In genomic region chr4:175542787-175543186, GRCh38 we compare ENCODE assay signal across 19 cellular contexts.
DNase-seq lines count a peak whose midpoint lies in the region; ATAC-seq and TF ChIP-seq lines count a peak whose summit lies in the region.
"Had no signal": no experiment of that assay in that cellular context is flagged by ENCODE, and none has a peak within 500 bp of the region (broad histone marks: within the 10 kb centered on the region; RNA-seq: fewer than 3 reads in every experiment).

No MANE protein-coding gene starts in this region.

- POLR2A ChIA-PET in CD4-positive, alpha-beta memory T cell (lab: Charles Lee; ENCODE audit: partially characterized antibody), result no interaction called here

- no peaks in the 10 kb centered on the region for H3K36me3 ChIP-seq in CD4-positive, alpha-beta memory T cell (ENCODE audit: insufficient read depth, low read length)
- H3K36me3 ChIP-seq: transverse colon had no signal

- no peaks in the 10 kb centered on the region for H3K4me1 ChIP-seq in CD4-positive, alpha-beta memory T cell (ENCODE audit: insufficient read depth, low read length)

- peak overlapping the region; percentile 47 for H3K27ac Mint-ChIP-seq in osteocyte (ENCODE audit: unreplicated experiment)
- no peak overlapping the region for H3K27ac Mint-ChIP-seq in CD4-positive, alpha-beta memory T cell
- no peak overlapping the region for H3K27ac Mint-ChIP-seq in natural killer cell
- H3K27ac Mint-ChIP-seq: activated B cell treated with CpG ODN at 0.5 μM for 24 hours; activated CD8-positive, alpha-beta T cell treated with anti-CD3 and anti-CD28 coated beads, Interleukin-2, amount 10 ng/mL, durations not matched to agents 7 days and 5 days; activated naive CD4-positive, alpha-beta T cell treated with anti-CD3 and anti-CD28 coated beads, Interleukin-2, amount 50 U/mL, for 72 hours; activated T-cell treated with anti-CD3 and anti-CD28 coated beads, Interleukin-2, amount 50 U/mL, for 72 hours; B cell; memory B cell; naive B cell; stimulated activated naive CD8-positive, alpha-beta T cell treated with anti-CD3 and anti-CD28 coated beads, Interleukin-15, amount 100 ng/mL, for 72 hours had no signal

- H3K27me3 Mint-ChIP-seq in osteocyte (ENCODE audit: unreplicated experiment), result peaks cover 6% of the 10 kb centered on the region
- H3K27me3 Mint-ChIP-seq in CD4-positive, alpha-beta memory T cell, result no peaks in the 10 kb centered on the region
- no peaks in the 10 kb centered on the region for H3K27me3 Mint-ChIP-seq in natural killer cell (ENCODE audit: low read depth in 2 of 2)
- H3K27me3 Mint-ChIP-seq: activated B cell treated with CpG ODN at 0.5 μM for 24 hours; B cell; memory B cell; stimulated activated naive CD8-positive, alpha-beta T cell treated with anti-CD3 and anti-CD28 coated beads, Interleukin-15, amount 100 ng/mL, for 72 hours had no signal

- CTCF ChIA-PET in CD4-positive, alpha-beta memory T cell (lab: Charles Lee; ENCODE audit: partially characterized antibody), result no interaction called here

- H3K4me3 ChIP-seq in CD4-positive, alpha-beta memory T cell (ENCODE audit: low read length in 2 of 2), result no peak overlapping the region
- H3K4me3 ChIP-seq: transverse colon had no signal

- no peaks in the 10 kb centered on the region for H3K9me3 ChIP-seq in CD4-positive, alpha-beta memory T cell (ENCODE audit: control insufficient read depth in 1 of 2, low read length in 2 of 2)
- H3K9me3 ChIP-seq: transverse colon had no signal

- H3K9me3 Mint-ChIP-seq in osteocyte (ENCODE audit: unreplicated experiment) (no peaks in the 10 kb centered on the region), natural killer cell (peaks cover 6 to 7% of the 10 kb centered on the region in 2 donors)
- peaks cover 0 to 13% (median 0%) of the 10 kb centered on the region in 8 donors for H3K9me3 Mint-ChIP-seq in CD4-positive, alpha-beta memory T cell
- H3K9me3 Mint-ChIP-seq: activated B cell treated with CpG ODN at 0.5 μM for 24 hours, memory B cell had no signal

- H3K36me3 Mint-ChIP-seq in osteocyte (ENCODE audit: unreplicated experiment) (no peaks in the 10 kb centered on the region), natural killer cell (no peaks in the 10 kb centered on the region)
- no peaks in the 10 kb centered on the region for H3K36me3 Mint-ChIP-seq in CD4-positive, alpha-beta memory T cell
- H3K36me3 Mint-ChIP-seq: activated naive CD4-positive, alpha-beta T cell treated with anti-CD3 and anti-CD28 coated beads, Interleukin-2, amount 50 U/mL, for 72 hours; memory B cell; naive B cell had no signal

- intact Hi-C loops in CD4-positive, alpha-beta memory T cell (cut with micrococcal nuclease), result no loop called here
- intact Hi-C loops in natural killer cell (cut with micrococcal nuclease), result no loop called here

- H3K27ac ChIP-seq in CD4-positive, alpha-beta memory T cell (ENCODE audit: low read depth, low read length), result no peak overlapping the region
- H3K27ac ChIP-seq: transverse colon had no signal

- peaks cover 20% of the 10 kb centered on the region for H3K4me1 Mint-ChIP-seq in osteocyte (ENCODE audit: unreplicated experiment)
- H3K4me1 Mint-ChIP-seq in CD4-positive, alpha-beta memory T cell, result no peaks in the 10 kb centered on the region
- H3K4me1 Mint-ChIP-seq in natural killer cell, result no peaks in the 10 kb centered on the region
- H3K4me1 Mint-ChIP-seq: activated B cell treated with CpG ODN at 0.5 μM for 24 hours; B cell; memory B cell; naive B cell; stimulated activated naive CD8-positive, alpha-beta T cell treated with anti-CD3 and anti-CD28 coated beads, Interleukin-15, amount 100 ng/mL, for 72 hours had no signal

- no peak for ATAC-seq in natural killer cell
- ATAC-seq: activated CD8-positive, alpha-beta T cell treated with anti-CD3 and anti-CD28 coated beads, Interleukin-2, amount 10 ng/mL, durations not matched to agents 7 days and 5 days; activated naive CD4-positive, alpha-beta T cell treated with anti-CD3 and anti-CD28 coated beads, Interleukin-2, amount 50 U/mL, for 72 hours; activated T-cell treated with anti-CD3 and anti-CD28 coated beads, Interleukin-2, amount 50 U/mL, for 72 hours; stimulated activated naive CD8-positive, alpha-beta T cell treated with anti-CD3 and anti-CD28 coated beads, Interleukin-15, amount 100 ng/mL, for 72 hours had no signal

- no peaks in the 10 kb centered on the region for H3K27me3 ChIP-seq in CD4-positive, alpha-beta memory T cell (ENCODE audit: insufficient read depth, low read length)
- H3K27me3 ChIP-seq: transverse colon had no signal

- DNase-seq in NCI-H1092 treated with DMSO at 0.1 percent for 48 hours (lab: John Stamatoyannopoulos, UW), result peak; percentile 89
- DNase-seq in NCI-H345 (lab: John Stamatoyannopoulos, UW), result peak; percentile 64
- DNase-seq in SHP77 treated with DMSO at 0.1 percent for 48 hours (lab: John Stamatoyannopoulos, UW), result peak; percentile 30
- no peak for DNase-seq in osteocyte (ENCODE audit: extremely low spot score, unreplicated experiment)
- no peak for DNase-seq in AG08395 (ENCODE audit: low spot score)
- no peak for DNase-seq in CD4-positive, alpha-beta memory T cell
- no peak for DNase-seq in natural killer cell
- DNase-seq: activated B cell treated with CpG ODN at 0.5 μM for 24 hours; activated CD8-positive, alpha-beta T cell treated with anti-CD3 and anti-CD28 coated beads, Interleukin-2, amount 10 ng/mL, durations not matched to agents 7 days and 5 days; activated T-cell treated with anti-CD3 and anti-CD28 coated beads, Interleukin-2, amount 50 U/mL, for 72 hours; KBM-7; naive B cell; stimulated activated CD4-positive, alpha-beta T cell treated with anti-CD3 and anti-CD28 coated beads, Interleukin-2, amount 100 ng/mL, for 48 hours; stimulated activated naive CD8-positive, alpha-beta T cell treated with anti-CD3 and anti-CD28 coated beads, Interleukin-15, amount 100 ng/mL, for 72 hours; T-helper 2 cell; transverse colon had no signal

- no peak overlapping the region for H3K4me3 Mint-ChIP-seq in osteocyte (ENCODE audit: unreplicated experiment)
- no peak overlapping the region for H3K4me3 Mint-ChIP-seq in CD4-positive, alpha-beta memory T cell
- H3K4me3 Mint-ChIP-seq in natural killer cell, result no peak overlapping the region
- H3K4me3 Mint-ChIP-seq: activated B cell treated with CpG ODN at 0.5 μM for 24 hours; activated CD8-positive, alpha-beta T cell treated with anti-CD3 and anti-CD28 coated beads, Interleukin-2, amount 10 ng/mL, durations not matched to agents 7 days and 5 days; activated T-cell treated with anti-CD3 and anti-CD28 coated beads, Interleukin-2, amount 50 U/mL, for 72 hours; B cell; memory B cell; naive B cell; stimulated activated naive CD8-positive, alpha-beta T cell treated with anti-CD3 and anti-CD28 coated beads, Interleukin-15, amount 100 ng/mL, for 72 hours had no signal

- TF ChIP-seq CTCF in osteocyte (IDR thresholded peaks at IDR 0.05) (no peak), natural killer cell (IDR thresholded peaks at IDR 0.05) (no peak)

Comparison
In these comparisons a context has a peak if more than half of its experiments do, and no peak if none do; other contexts are left out.
1. DNase-seq: peak in NCI-H1092 treated with DMSO at 0.1 percent for 48 hours (single experiment), NCI-H345 (single experiment) and SHP77 treated with DMSO at 0.1 percent for 48 hours (single experiment); none in osteocyte (single experiment), AG08395 (single experiment), CD4-positive, alpha-beta memory T cell (0 of 5) and natural killer cell (single experiment).